In the genomic region with DNA sequence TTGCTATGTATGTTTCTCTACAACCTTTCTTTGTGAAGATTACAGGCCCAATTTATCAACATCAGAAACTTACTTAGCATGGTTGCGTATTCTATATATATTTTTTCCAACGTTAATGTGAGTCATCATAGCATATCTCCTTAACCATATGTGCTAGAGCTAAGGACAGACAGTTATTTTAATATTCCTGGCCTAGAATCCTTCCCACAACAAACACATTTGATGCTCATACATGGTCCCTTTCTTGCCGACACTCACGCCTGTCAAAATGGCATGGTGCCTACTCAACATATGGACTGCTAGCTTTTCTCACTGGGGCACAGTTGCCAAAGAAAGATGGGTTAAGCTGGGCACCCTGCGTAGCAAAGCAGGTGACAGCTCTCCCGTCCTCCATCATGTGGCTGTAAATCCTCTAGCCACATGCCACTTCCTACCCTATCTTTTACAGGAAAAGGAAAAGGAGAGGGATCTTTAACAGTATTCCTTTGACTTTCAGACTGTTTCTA, we compare ENCODE assay signal across 12 cellular contexts.
DNase-seq lines count a peak whose midpoint lies in the region; ATAC-seq lines count a peak whose summit lies in the region.
"Had no signal": no experiment of that assay in that cellular context is flagged by ENCODE, and none has a peak within 500 bp of the region (broad histone marks: within the 10 kb centered on the region; RNA-seq: fewer than 3 reads in every experiment).

No MANE protein-coding gene starts in this region.

- intact Hi-C loops in posterior vena cava (cut with DNase I) = no loop called here

- no peak for ATAC-seq in GM18867 (IDR thresholded peaks at IDR 0.05; ENCODE audit: unreplicated experiment)
- ATAC-seq in esophagus mucosa = no peak

- peak; percentile 8 for DNase-seq in Ammon's horn (ENCODE audit: low spot score)
- DNase-seq in NCI-H1694 treated with DMSO at 0.1 percent for 48 hours (lab: John Stamatoyannopoulos, UW) = peak; percentile 99
- peak; percentile 47 for DNase-seq in iris pigment epithelial cell (ENCODE audit: low read depth)
- no peak for DNase-seq in stimulated activated CD4-positive, alpha-beta T cell treated with anti-CD3 and anti-CD28 coated beads, Interleukin-4, amount 100 ng/mL, for 24 hours
- DNase-seq in posterior vena cava (ENCODE audit: low spot score) = no peak
- DNase-seq: activated CD4-positive, alpha-beta T cell treated with anti-CD3 and anti-CD28 coated beads for 48 hours; glutamatergic neuron; Peyer's patch; upper lobe of left lung had no signal

- H3K27ac ChIP-seq in angular gyrus (ENCODE audit: low read depth, low read length) = peak overlapping the region; percentile 30

Comparison
In these comparisons a context has a peak if more than half of its experiments do, and no peak if none do; other contexts are left out.
1. DNase-seq: peak in Ammon's horn (single experiment), NCI-H1694 treated with DMSO at 0.1 percent for 48 hours (single experiment) and iris pigment epithelial cell (single experiment); none in stimulated activated CD4-positive, alpha-beta T cell treated with anti-CD3 and anti-CD28 coated beads, Interleukin-4, amount 100 ng/mL, for 24 hours (single experiment) and posterior vena cava (single experiment).